1 cellular context compared by ENCODE assay signal in the genomic region with DNA sequence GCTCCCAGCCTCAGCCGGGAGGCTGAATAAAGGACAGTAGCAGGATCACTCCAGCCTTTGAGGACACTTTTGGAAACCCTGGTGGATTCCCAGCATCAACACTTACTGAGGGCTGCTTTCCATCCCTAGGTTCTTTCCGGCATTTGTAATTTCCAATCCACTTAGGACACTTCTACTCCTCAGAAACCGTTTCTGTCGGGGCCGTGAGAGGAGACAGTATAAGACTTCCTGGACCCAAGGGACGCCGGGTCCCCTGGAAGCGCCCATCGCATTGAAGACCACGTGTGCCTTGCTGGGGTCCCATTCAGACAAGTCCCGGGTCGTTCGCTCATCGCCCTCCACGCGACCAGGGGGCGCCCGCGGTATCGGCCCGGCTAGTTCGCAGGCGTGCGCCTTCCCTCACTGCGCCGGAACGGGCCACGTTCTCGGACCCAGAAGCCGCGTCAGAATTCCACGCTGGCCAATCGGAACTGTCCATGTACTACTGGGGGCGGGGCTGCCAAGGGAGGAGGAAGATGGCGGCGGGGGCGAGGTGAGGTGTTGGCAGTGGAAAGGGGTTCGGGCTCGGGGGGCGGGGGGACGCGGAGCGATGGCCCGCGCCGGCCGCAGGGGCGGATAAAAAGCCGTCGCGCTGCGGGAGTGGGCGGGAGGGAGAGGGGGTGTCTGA.
TF ChIP-seq lines count a peak whose summit lies in the region.

A gene (plus strand): TSS at position 479 of the 667 bp plus-strand sequence. CDS start 202 bp downstream, outside the sequence.

TF ChIP-seq in K562, 482 proteins besides CTCF, POLR2A, EP300 and RAD21 (continued from another document and continues in another):
- TF ChIP-seq LCOR (CRISPR knock-in tag; IDR thresholded peaks at IDR 0.05) (peak; percentile 78), ZFP1 (CRISPR knock-in tag; IDR thresholded peaks at IDR 0.05) (no peak), GABPB1 (CRISPR knock-in tag; IDR thresholded peaks at IDR 0.05) (peak; percentile 91), CBX1 (IDR thresholded peaks at IDR 0.05; ENCODE audit: low read depth) (0 out of 2 replicates have a peak, but pooled peaks have one; percentile 27), ZNF695 (CRISPR knock-in tag; IDR thresholded peaks at IDR 0.05) (no peak), CREB1 (IDR thresholded peaks at IDR 0.05) (peak; percentile 90), CREB1 (CRISPR knock-in tag; IDR thresholded peaks at IDR 0.05) (peak; percentile 90), MTA3 (IDR thresholded peaks at IDR 0.05; ENCODE audit: borderline replicate concordance) (peak; percentile 73; the same call in 1 of the 2 replicates), RAD51 (IDR thresholded peaks at IDR 0.05; ENCODE audit: borderline replicate concordance, low read depth) (peak; percentile 77), TRIM28 (IDR thresholded peaks at IDR 0.05) (peak; percentile 55; the same call in 1 of the 2 replicates), RBFOX2 (IDR thresholded peaks at IDR 0.05; ENCODE audit: low read depth, low read length) (peak; percentile 86), HLTF (IDR thresholded peaks at IDR 0.05) (peak; percentile 68), BHLHE40 (IDR thresholded peaks at IDR 0.05; ENCODE audit: low read length) (peak; percentile 72), RB1 (IDR thresholded peaks at IDR 0.05; ENCODE audit: low read depth) (peak; percentile 85), SAFB (IDR thresholded peaks at IDR 0.05; ENCODE audit: borderline replicate concordance, low read depth, low read length) (peak; percentile 81), MBD2 (IDR thresholded peaks at IDR 0.05; ENCODE audit: borderline replicate concordance, low read depth) (peak; percentile 60), CXXC5 (CRISPR knock-in tag; IDR thresholded peaks at IDR 0.05) (peak; percentile 93), SIX5 (IDR thresholded peaks at IDR 0.05; ENCODE audit: borderline replicate concordance in 1 of 2, insufficient read depth in 1 of 2, low read depth in 1 of 2, low read length in 2 of 2) (peak in 1 of 2 experiments; percentile 25; a peak in 2 of 4 replicates), ARNT (IDR thresholded peaks at IDR 0.05) (0 out of 4 replicates have a peak, but pooled peaks of 1 of the 2 experiments have one; percentile 16), FOSL1 (tag; conservative IDR thresholded peaks at IDR 0.05) (0 out of 2 replicates have a peak, but pooled peaks have one; percentile 16), TAF1 (IDR thresholded peaks at IDR 0.05; ENCODE audit: control insufficient read depth, extremely low read depth, insufficient read depth, low read length, severe bottlenecking) (peak; percentile 80), GABPA (tag; conservative IDR thresholded peaks at IDR 0.05; ENCODE audit: low read depth) (peak; percentile 71)
- TF ChIP-seq, protein P1, sequence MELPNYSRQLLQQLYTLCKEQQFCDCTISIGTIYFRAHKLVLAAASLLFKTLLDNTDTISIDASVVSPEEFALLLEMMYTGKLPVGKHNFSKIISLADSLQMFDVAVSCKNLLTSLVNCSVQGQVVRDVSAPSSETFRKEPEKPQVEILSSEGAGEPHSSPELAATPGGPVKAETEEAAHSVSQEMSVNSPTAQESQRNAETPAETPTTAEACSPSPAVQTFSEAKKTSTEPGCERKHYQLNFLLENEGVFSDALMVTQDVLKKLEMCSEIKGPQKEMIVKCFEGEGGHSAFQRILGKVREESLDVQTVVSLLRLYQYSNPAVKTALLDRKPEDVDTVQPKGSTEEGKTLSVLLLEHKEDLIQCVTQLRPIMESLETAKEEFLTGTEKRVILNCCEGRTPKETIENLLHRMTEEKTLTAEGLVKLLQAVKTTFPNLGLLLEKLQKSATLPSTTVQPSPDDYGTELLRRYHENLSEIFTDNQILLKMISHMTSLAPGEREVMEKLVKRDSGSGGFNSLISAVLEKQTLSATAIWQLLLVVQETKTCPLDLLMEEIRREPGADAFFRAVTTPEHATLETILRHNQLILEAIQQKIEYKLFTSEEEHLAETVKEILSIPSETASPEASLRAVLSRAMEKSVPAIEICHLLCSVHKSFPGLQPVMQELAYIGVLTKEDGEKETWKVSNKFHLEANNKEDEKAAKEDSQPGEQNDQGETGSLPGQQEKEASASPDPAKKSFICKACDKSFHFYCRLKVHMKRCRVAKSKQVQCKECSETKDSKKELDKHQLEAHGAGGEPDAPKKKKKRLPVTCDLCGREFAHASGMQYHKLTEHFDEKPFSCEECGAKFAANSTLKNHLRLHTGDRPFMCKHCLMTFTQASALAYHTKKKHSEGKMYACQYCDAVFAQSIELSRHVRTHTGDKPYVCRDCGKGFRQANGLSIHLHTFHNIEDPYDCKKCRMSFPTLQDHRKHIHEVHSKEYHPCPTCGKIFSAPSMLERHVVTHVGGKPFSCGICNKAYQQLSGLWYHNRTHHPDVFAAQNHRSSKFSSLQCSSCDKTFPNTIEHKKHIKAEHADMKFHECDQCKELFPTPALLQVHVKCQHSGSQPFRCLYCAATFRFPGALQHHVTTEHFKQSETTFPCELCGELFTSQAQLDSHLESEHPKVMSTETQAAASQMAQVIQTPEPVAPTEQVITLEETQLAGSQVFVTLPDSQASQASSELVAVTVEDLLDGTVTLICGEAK (IDR thresholded peaks at IDR 0.05), result peak; percentile 83
- TF ChIP-seq, protein P1 (CRISPR knock-in tag; IDR thresholded peaks at IDR 0.05), result no peak
- TF ChIP-seq, protein P2, sequence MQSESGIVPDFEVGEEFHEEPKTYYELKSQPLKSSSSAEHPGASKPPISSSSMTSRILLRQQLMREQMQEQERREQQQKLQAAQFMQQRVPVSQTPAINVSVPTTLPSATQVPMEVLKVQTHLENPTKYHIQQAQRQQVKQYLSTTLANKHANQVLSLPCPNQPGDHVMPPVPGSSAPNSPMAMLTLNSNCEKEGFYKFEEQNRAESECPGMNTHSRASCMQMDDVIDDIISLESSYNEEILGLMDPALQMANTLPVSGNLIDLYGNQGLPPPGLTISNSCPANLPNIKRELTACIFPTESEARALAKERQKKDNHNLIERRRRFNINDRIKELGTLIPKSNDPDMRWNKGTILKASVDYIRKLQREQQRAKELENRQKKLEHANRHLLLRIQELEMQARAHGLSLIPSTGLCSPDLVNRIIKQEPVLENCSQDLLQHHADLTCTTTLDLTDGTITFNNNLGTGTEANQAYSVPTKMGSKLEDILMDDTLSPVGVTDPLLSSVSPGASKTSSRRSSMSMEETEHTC (IDR thresholded peaks at IDR 0.05), result no peak
- TF ChIP-seq, protein P3, sequence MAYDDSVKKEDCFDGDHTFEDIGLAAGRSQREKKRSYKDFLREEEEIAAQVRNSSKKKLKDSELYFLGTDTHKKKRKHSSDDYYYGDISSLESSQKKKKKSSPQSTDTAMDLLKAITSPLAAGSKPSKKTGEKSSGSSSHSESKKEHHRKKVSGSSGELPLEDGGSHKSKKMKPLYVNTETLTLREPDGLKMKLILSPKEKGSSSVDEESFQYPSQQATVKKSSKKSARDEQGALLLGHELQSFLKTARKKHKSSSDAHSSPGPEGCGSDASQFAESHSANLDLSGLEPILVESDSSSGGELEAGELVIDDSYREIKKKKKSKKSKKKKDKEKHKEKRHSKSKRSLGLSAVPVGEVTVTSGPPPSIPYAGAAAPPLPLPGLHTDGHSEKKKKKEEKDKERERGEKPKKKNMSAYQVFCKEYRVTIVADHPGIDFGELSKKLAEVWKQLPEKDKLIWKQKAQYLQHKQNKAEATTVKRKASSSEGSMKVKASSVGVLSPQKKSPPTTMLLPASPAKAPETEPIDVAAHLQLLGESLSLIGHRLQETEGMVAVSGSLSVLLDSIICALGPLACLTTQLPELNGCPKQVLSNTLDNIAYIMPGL (CRISPR knock-in tag; IDR thresholded peaks at IDR 0.05), result peak; percentile 58; the same call in 1 of the 2 replicates
- TF ChIP-seq, protein P4, sequence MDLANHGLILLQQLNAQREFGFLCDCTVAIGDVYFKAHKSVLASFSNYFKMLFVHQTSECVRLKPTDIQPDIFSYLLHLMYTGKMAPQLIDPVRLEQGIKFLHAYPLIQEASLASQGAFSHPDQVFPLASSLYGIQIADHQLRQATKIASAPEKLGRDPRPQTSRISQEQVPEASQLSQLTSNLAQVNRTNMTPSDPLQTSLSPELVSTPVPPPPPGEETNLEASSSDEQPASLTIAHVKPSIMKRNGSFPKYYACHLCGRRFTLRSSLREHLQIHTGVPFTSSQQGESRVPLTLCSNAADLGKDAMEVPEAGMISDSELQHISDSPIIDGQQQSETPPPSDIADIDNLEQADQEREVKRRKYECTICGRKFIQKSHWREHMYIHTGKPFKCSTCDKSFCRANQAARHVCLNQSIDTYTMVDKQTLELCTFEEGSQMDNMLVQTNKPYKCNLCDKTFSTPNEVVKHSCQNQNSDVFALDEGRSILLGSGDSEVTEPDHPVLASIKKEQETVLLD (IDR thresholded peaks at IDR 0.05), result peak; percentile 93
- TF ChIP-seq, protein P5, sequence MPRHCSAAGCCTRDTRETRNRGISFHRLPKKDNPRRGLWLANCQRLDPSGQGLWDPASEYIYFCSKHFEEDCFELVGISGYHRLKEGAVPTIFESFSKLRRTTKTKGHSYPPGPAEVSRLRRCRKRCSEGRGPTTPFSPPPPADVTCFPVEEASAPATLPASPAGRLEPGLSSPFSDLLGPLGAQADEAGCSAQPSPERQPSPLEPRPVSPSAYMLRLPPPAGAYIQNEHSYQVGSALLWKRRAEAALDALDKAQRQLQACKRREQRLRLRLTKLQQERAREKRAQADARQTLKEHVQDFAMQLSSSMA (CRISPR knock-in tag; IDR thresholded peaks at IDR 0.05), result no peak
- TF ChIP-seq, protein P6, sequence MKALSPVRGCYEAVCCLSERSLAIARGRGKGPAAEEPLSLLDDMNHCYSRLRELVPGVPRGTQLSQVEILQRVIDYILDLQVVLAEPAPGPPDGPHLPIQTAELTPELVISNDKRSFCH (CRISPR knock-in tag; IDR thresholded peaks at IDR 0.05), result no peak
- TF ChIP-seq, protein P6 (tag; IDR thresholded peaks at IDR 0.05), result no peak; the same call in 1 of the 2 replicates
- TF ChIP-seq, protein P7, sequence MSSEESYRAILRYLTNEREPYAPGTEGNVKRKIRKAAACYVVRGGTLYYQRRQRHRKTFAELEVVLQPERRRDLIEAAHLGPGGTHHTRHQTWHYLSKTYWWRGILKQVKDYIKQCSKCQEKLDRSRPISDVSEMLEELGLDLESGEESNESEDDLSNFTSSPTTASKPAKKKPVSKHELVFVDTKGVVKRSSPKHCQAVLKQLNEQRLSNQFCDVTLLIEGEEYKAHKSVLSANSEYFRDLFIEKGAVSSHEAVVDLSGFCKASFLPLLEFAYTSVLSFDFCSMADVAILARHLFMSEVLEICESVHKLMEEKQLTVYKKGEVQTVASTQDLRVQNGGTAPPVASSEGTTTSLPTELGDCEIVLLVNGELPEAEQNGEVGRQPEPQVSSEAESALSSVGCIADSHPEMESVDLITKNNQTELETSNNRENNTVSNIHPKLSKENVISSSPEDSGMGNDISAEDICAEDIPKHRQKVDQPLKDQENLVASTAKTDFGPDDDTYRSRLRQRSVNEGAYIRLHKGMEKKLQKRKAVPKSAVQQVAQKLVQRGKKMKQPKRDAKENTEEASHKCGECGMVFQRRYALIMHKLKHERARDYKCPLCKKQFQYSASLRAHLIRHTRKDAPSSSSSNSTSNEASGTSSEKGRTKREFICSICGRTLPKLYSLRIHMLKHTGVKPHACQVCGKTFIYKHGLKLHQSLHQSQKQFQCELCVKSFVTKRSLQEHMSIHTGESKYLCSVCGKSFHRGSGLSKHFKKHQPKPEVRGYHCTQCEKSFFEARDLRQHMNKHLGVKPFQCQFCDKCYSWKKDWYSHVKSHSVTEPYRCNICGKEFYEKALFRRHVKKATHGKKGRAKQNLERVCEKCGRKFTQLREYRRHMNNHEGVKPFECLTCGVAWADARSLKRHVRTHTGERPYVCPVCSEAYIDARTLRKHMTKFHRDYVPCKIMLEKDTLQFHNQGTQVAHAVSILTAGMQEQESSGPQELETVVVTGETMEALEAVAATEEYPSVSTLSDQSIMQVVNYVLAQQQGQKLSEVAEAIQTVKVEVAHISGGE (CRISPR knock-in tag; IDR thresholded peaks at IDR 0.05), result peak in 2 of 3 experiments; percentile 45 to 90; a peak in 3 of 6 replicates
- TF ChIP-seq, protein P8, sequence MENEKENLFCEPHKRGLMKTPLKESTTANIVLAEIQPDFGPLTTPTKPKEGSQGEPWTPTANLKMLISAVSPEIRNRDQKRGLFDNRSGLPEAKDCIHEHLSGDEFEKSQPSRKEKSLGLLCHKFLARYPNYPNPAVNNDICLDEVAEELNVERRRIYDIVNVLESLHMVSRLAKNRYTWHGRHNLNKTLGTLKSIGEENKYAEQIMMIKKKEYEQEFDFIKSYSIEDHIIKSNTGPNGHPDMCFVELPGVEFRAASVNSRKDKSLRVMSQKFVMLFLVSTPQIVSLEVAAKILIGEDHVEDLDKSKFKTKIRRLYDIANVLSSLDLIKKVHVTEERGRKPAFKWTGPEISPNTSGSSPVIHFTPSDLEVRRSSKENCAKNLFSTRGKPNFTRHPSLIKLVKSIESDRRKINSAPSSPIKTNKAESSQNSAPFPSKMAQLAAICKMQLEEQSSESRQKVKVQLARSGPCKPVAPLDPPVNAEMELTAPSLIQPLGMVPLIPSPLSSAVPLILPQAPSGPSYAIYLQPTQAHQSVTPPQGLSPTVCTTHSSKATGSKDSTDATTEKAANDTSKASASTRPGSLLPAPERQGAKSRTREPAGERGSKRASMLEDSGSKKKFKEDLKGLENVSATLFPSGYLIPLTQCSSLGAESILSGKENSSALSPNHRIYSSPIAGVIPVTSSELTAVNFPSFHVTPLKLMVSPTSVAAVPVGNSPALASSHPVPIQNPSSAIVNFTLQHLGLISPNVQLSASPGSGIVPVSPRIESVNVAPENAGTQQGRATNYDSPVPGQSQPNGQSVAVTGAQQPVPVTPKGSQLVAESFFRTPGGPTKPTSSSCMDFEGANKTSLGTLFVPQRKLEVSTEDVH (IDR thresholded peaks at IDR 0.05; ENCODE audit: low read depth, partially characterized antibody), result peak; percentile 67
